21 cellular contexts compared by ENCODE assay signal in genomic region chr1:22737374-22738068, GRCh38. TPM values are rescaled to one million over a fixed set of nuclear protein-coding genes. Genes with fewer than 3 reads are reported as not detected.
A peak's percentile ranks its signal among the peaks of the same experiment; 100 is the strongest.
DNase-seq lines count a peak whose midpoint lies in the region; ATAC-seq and TF ChIP-seq lines count a peak whose summit lies in the region.
"Had no signal": no experiment of that assay in that cellular context is flagged by ENCODE, and none has a peak within 500 bp of the region (broad histone marks: within the 10 kb centered on the region; RNA-seq: fewer than 3 reads in every experiment).

No MANE protein-coding gene starts in this region.

- H3K27ac ChIP-seq in SK-N-SH (ENCODE audit: low read depth in 2 of 2, low read length in 1 of 2) (0 out of 4 replicates have a peak overlapping the region, but pooled peaks of 1 of the 2 experiments have one; percentile 93), colonic mucosa (no peak overlapping the region), PC-9 (no peak overlapping the region)
- H3K27ac ChIP-seq: 22Rv1, KMS-11 had no signal

- intact Hi-C loops in colonic mucosa (cut with DNase I): no loop called here
- intact Hi-C loops in PC-9 (cut with micrococcal nuclease; ENCODE audit: unreplicated experiment): no loop called here

- H3K4me3 ChIP-seq in SK-N-SH (ENCODE audit: low read depth in 2 of 2, low read length in 1 of 2) (no peak overlapping the region), colonic mucosa (no peak overlapping the region), PC-9 (no peak overlapping the region)
- H3K4me3 ChIP-seq: GM23338 had no signal

- WGBS in SK-N-SH (ENCODE audit: low lambda C conversion rate): 100% methylated on average over 2 of the region's 2 CpGs

- CTCF ChIA-PET in SK-N-SH (lab: Yijun Ruan, JAX): interaction anchor here (1.1 to 1.6 kb wide), 3 partner anchors 25 to 125 kb away, joined by 3 to 5 read pairs (median 3); no protein-coding TSS in a partner anchor
- CTCF ChIA-PET in HEK293T (lab: Yijun Ruan, JAX): interaction anchor here (1.0 kb wide), 1 partner anchor 33 kb away, joined by 3 read pairs; no protein-coding TSS in a partner anchor
- CTCF ChIA-PET in PC-9 (lab: Charles Lee): no interaction called here

- no peak for ATAC-seq in SK-N-SH treated with all-trans-retinoic acid at 6 μM for 48 hours
- ATAC-seq in stimulated activated naive B cell treated with anti-CD40 and anti-IgM and Interleukin-4, amounts not matched to agents 10 μg/mL and 1 μg/mL and 100 μg/mL, for 72 hours (replicated peaks): no peak
- ATAC-seq: CD8-positive, alpha-beta T cell; HepG2; Right ventricle myocardium inferior had no signal

- H3F3A ChIP-seq in SK-N-SH (replicated peaks; ENCODE audit: insufficient read depth) (peaks cover 13% of the 10 kb centered on the region), PC-9 (ENCODE audit: insufficient read depth, low read depth) (no peaks in the 10 kb centered on the region)

- TF ChIP-seq EP300 in SK-N-SH (IDR thresholded peaks at IDR 0.05; ENCODE audit: borderline replicate concordance in 1 of 2, low read depth in 1 of 2, low read length in 1 of 2): no peak

- H3K9me3 Mint-ChIP-seq in nephron: no peaks in the 10 kb centered on the region
- peaks cover 0 to 4% of the 10 kb centered on the region in 2 donors for H3K9me3 Mint-ChIP-seq in stimulated activated naive B cell treated with anti-CD40 and anti-IgM and Interleukin-4, amounts not matched to agents 10 μg/mL and 1 μg/mL and 100 μg/mL, for 72 hours
- H3K9me3 Mint-ChIP-seq: CD8-positive, alpha-beta T cell; GM23338; HFFc6 had no signal

- BruUV-seq in PC-9 (replicated peaks; lab: Mats Ljungman, UMichigan): no TSS peak

- no peaks in the 10 kb centered on the region for H3K9me2 ChIP-seq in SK-N-SH
- H3K9me2 ChIP-seq in PC-9 (ENCODE audit: insufficient read depth): no peaks in the 10 kb centered on the region

- H3K36me3 ChIP-seq in SK-N-SH (replicated peaks in 1 of 2; ENCODE audit: control insufficient read depth in 1 of 2, insufficient read depth in 2 of 2, low read length in 1 of 2) (peaks cover 0 to 7% of the 10 kb centered on the region in 2 experiments), colonic mucosa (no peaks in the 10 kb centered on the region), PC-9 (ENCODE audit: low read depth) (no peaks in the 10 kb centered on the region)
- H3K36me3 ChIP-seq: BE2C had no signal

- no peak for DNase-seq in SK-N-SH
- DNase-seq in colonic mucosa: peak; percentile 40
- DNase-seq in GF-D8 (lab: John Stamatoyannopoulos, UW): no peak
- no peak for DNase-seq in HEK293T (ENCODE audit: extremely low spot score)
- DNase-seq in stimulated activated naive B cell treated with anti-CD40 and anti-IgM and Interleukin-4, amounts not matched to agents 10 μg/mL and 1 μg/mL and 100 μg/mL, for 72 hours: no peak
- DNase-seq in PC-9: no peak
- DNase-seq: BE2C; CD8-positive, alpha-beta T cell; DMS79; HFFc6; NCI-H1436 treated with DMSO at 0.1 percent for 48 hours; NCI-H2029 treated with DMSO at 0.1 percent for 48 hours; NCI-H510A treated with DMSO at 0.1 percent for 48 hours; NCI-H82 had no signal

- POLR2A ChIA-PET in SK-N-SH (lab: Yijun Ruan, JAX) (no interaction called here), HEK293T (lab: Yijun Ruan, JAX) (no interaction called here), PC-9 (lab: Charles Lee; ENCODE audit: unreplicated experiment) (no interaction called here)

- H3K27me3 ChIP-seq in SK-N-SH (ENCODE audit: insufficient read depth): no peaks in the 10 kb centered on the region
- H3K27me3 ChIP-seq in colonic mucosa: no peaks in the 10 kb centered on the region
- H3K27me3 ChIP-seq in PC-9 (ENCODE audit: insufficient read depth, low read depth): no peaks in the 10 kb centered on the region
- H3K27me3 ChIP-seq: BE2C had no signal

- peaks cover 11% of the 10 kb centered on the region for H3K27me3 Mint-ChIP-seq in nephron (ENCODE audit: low read depth)
- H3K27me3 Mint-ChIP-seq in stimulated activated naive B cell treated with anti-CD40 and anti-IgM and Interleukin-4, amounts not matched to agents 10 μg/mL and 1 μg/mL and 100 μg/mL, for 72 hours: peaks cover 15 to 27% of the 10 kb centered on the region in 2 donors

- no peak for TF ChIP-seq RAD21 in SK-N-SH (IDR thresholded peaks at IDR 0.05; ENCODE audit: low read length)

- no peak overlapping the region for H3K9ac ChIP-seq in SK-N-SH
- no peak overlapping the region for H3K9ac ChIP-seq in colonic mucosa (ENCODE audit: low read depth in 2 of 2, low read length in 2 of 2)
- H3K9ac ChIP-seq: KMS-11 had no signal

- H3K4me1 ChIP-seq in SK-N-SH (ENCODE audit: control insufficient read depth in 1 of 2, insufficient read depth in 2 of 2, low read depth in 1 of 2, low read length in 1 of 2): peaks cover 13 to 19% of the 10 kb centered on the region in 2 experiments; a peak in 3 of 4 replicates
- no peaks in the 10 kb centered on the region for H3K4me1 ChIP-seq in colonic mucosa
- no peaks in the 10 kb centered on the region for H3K4me1 ChIP-seq in PC-9 (replicated peaks; ENCODE audit: insufficient read depth)
- H3K4me1 ChIP-seq: BE2C had no signal

- no peaks in the 10 kb centered on the region for H3K36me3 Mint-ChIP-seq in nephron (ENCODE audit: low read depth)
- no peaks in the 10 kb centered on the region for H3K36me3 Mint-ChIP-seq in stimulated activated naive B cell treated with anti-CD40 and anti-IgM and Interleukin-4, amounts not matched to agents 10 μg/mL and 1 μg/mL and 100 μg/mL, for 72 hours
- H3K36me3 Mint-ChIP-seq: CD8-positive, alpha-beta T cell had no signal

- H3K4me1 Mint-ChIP-seq in nephron: peaks cover 42% of the 10 kb centered on the region
- peaks cover 0 to 4% of the 10 kb centered on the region in 2 donors for H3K4me1 Mint-ChIP-seq in stimulated activated naive B cell treated with anti-CD40 and anti-IgM and Interleukin-4, amounts not matched to agents 10 μg/mL and 1 μg/mL and 100 μg/mL, for 72 hours

- peaks cover 73% of the 10 kb centered on the region for H3K79me2 ChIP-seq in SK-N-SH (ENCODE audit: insufficient read depth)
- H3K79me2 ChIP-seq in PC-9 (ENCODE audit: low read depth): no peaks in the 10 kb centered on the region

- TF ChIP-seq CTCF in SK-N-SH (IDR thresholded peaks at IDR 0.05): no peak
- no peak for TF ChIP-seq CTCF in colonic mucosa (IDR thresholded peaks at IDR 0.05)
- TF ChIP-seq CTCF in nephron (IDR thresholded peaks at IDR 0.05; ENCODE audit: unreplicated experiment in 3 of 3): no peak
- no peak for TF ChIP-seq CTCF in PC-9 (conservative IDR thresholded peaks at IDR 0.05)

- no peak overlapping the region for H2AFZ ChIP-seq in SK-N-SH (ENCODE audit: low read depth)
- no peak overlapping the region for H2AFZ ChIP-seq in PC-9
- H2AFZ ChIP-seq: GM23338 had no signal

- H4K20me1 ChIP-seq in SK-N-SH (ENCODE audit: insufficient read depth) (no peaks in the 10 kb centered on the region), PC-9 (ENCODE audit: insufficient read depth) (no peaks in the 10 kb centered on the region)

- no peak overlapping the region for H3K4me3 Mint-ChIP-seq in nephron
- H3K4me3 Mint-ChIP-seq in stimulated activated naive B cell treated with anti-CD40 and anti-IgM and Interleukin-4, amounts not matched to agents 10 μg/mL and 1 μg/mL and 100 μg/mL, for 72 hours: no peak overlapping the region
- H3K4me3 Mint-ChIP-seq: CD8-positive, alpha-beta T cell; GM23338; HFFc6 had no signal

- H3K4me2 ChIP-seq in SK-N-SH (no peak overlapping the region), PC-9 (no peak overlapping the region)
- H3K4me2 ChIP-seq: GM23338, KMS-11 had no signal

- H3K9me3 ChIP-seq in SK-N-SH (no peaks in the 10 kb centered on the region), colonic mucosa (no peaks in the 10 kb centered on the region), PC-9 (ENCODE audit: insufficient read depth, low read depth) (no peaks in the 10 kb centered on the region)
- H3K9me3 ChIP-seq: BE2C had no signal

- H3K27ac Mint-ChIP-seq in nephron: peak overlapping the region in 2 of 3 experiments; percentile 0 to 6
- no peak overlapping the region for H3K27ac Mint-ChIP-seq in stimulated activated naive B cell treated with anti-CD40 and anti-IgM and Interleukin-4, amounts not matched to agents 10 μg/mL and 1 μg/mL and 100 μg/mL, for 72 hours
- H3K27ac Mint-ChIP-seq: CD8-positive, alpha-beta T cell; GM23338; HFFc6 had no signal

TF ChIP-seq in SK-N-SH, 30 proteins besides CTCF, POLR2A, EP300 and RAD21 (continues in another document):
- TF ChIP-seq TAF1 (IDR thresholded peaks at IDR 0.05; ENCODE audit: borderline replicate concordance, low read depth, low read length) (no peak), NRF1 (IDR thresholded peaks at IDR 0.05; ENCODE audit: low read depth, low read length) (no peak), FOXM1 (IDR thresholded peaks at IDR 0.05; ENCODE audit: low read depth) (no peak), GATA2 (CRISPR knock-in tag; IDR thresholded peaks at IDR 0.05) (no peak), YY1 (IDR thresholded peaks at IDR 0.05; ENCODE audit: low read depth) (no peak), RXRA (IDR thresholded peaks at IDR 0.05; ENCODE audit: borderline replicate concordance, low read depth) (no peak), FOSL2 (IDR thresholded peaks at IDR 0.05; ENCODE audit: borderline replicate concordance, low read depth) (no peak)
- TF ChIP-seq, protein P1, sequence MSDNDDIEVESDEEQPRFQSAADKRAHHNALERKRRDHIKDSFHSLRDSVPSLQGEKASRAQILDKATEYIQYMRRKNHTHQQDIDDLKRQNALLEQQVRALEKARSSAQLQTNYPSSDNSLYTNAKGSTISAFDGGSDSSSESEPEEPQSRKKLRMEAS (IDR thresholded peaks at IDR 0.05; ENCODE audit: low read depth): no peak

TF ChIP-seq in HEK293T, 16 proteins besides CTCF, POLR2A, EP300 and RAD21 (continues in another document):
- TF ChIP-seq NFRKB (IDR thresholded peaks at IDR 0.05) (no peak), CTBP1 (IDR thresholded peaks at IDR 0.05; ENCODE audit: borderline replicate concordance) (no peak), FOXA1 (IDR thresholded peaks at IDR 0.05) (no peak), SP1 (IDR thresholded peaks at IDR 0.05) (no peak), BHLHE40 (IDR thresholded peaks at IDR 0.05; ENCODE audit: borderline replicate concordance) (no peak), FOXM1 (IDR thresholded peaks at IDR 0.05; ENCODE audit: borderline replicate concordance) (no peak), ZNF384 (IDR thresholded peaks at IDR 0.05) (no peak), TARDBP (IDR thresholded peaks at IDR 0.05) (no peak), FOXK2 (IDR thresholded peaks at IDR 0.05) (no peak), L3MBTL2 (conservative IDR thresholded peaks at IDR 0.05) (no peak), ARNT (IDR thresholded peaks at IDR 0.05) (no peak)

RNA-seq across cellular contexts. Expression of gene EPHB2, which starts 26.9 kb away (rescaled TPM):
- polyA plus RNA-seq in SK-N-SH (2012; rRNA removed): 18.6 and 25.2 TPM in 2 replicates
- 9.1 and 15.3 TPM in 2 replicates for polyA plus RNA-seq in SK-N-SH (2012; cell fraction: cytosol; rRNA removed)
- 11.5 and 14.4 TPM in 2 replicates for polyA plus RNA-seq in SK-N-SH (2012; cell fraction: nucleus; rRNA removed)
- total RNA-seq in colonic mucosa: 100 to 1,000 TPM in 1 of 2 donors, 10 to 100 TPM in 1; 71.9 to 150 TPM
- total RNA-seq in PC-9 (2021): 26.7 and 31.1 TPM in 2 replicates
- total RNA-seq: CD8-positive, alpha-beta T cell had no signal
